8 cellular contexts compared by ENCODE assay signal in genomic region chr6:157764346-157765068, GRCh38. TPM values are rescaled to one million over a fixed set of nuclear protein-coding genes. Genes with fewer than 3 reads are reported as not detected.
DNase-seq lines count a peak whose midpoint lies in the region; ATAC-seq, FAIRE-seq and TF ChIP-seq lines count a peak whose summit lies in the region.

No MANE protein-coding gene starts in this region.

- in situ Hi-C loops in KBM-7 (cut with MboI; ENCODE audit: low pct_unique_long_range_greater_than_20kb, low sequenced_read_pairs): loop anchor here (10.0 kb wide), 1 partner anchor 110 kb away; no protein-coding TSS in a partner anchor

- CTCF ChIA-PET in CD8-positive, alpha-beta memory T cell (lab: Charles Lee): interaction anchor here (1.2 to 11.4 kb wide), 5 partner anchors 8 to 308 kb away, joined by 3 to 157 read pairs (median 7); no protein-coding TSS in a partner anchor

- intact Hi-C loops in left colon (cut with DNase I, micrococcal nuclease): loop anchor here in 1 of 2 donors (10.0 kb wide), 1 partner anchor 300 kb away; no protein-coding TSS in a partner anchor

- peak overlapping the region; percentile 47 to 90 (median 80) for H3K4me3 Mint-ChIP-seq in CD8-positive, alpha-beta memory T cell

- POLR2A ChIA-PET in CD8-positive, alpha-beta memory T cell (lab: Charles Lee): no interaction called here

- H3K4me1 ChIP-seq in CD8-positive, alpha-beta memory T cell (ENCODE audit: insufficient read depth, low read length): peaks cover 66% of the 10 kb centered on the region

- peak overlapping the region; percentile 23 for H3K4me3 ChIP-seq in CD8-positive, alpha-beta memory T cell (ENCODE audit: low read length)
- no peak overlapping the region for H3K4me3 ChIP-seq in bronchial epithelial cell (ENCODE audit: low read depth, low read length)

- ATAC-seq in GM21619 (IDR thresholded peaks at IDR 0.05; ENCODE audit: unreplicated experiment): peak; percentile 51
- ATAC-seq in left colon: peak; percentile 68

- H3K4me1 Mint-ChIP-seq in CD8-positive, alpha-beta memory T cell: peaks cover 46 to 66% (median 66%) of the 10 kb centered on the region in 3 donors

- no peaks in the 10 kb centered on the region for H3K9me3 ChIP-seq in CD8-positive, alpha-beta memory T cell (ENCODE audit: low read length)

- no peaks in the 10 kb centered on the region for H3K9me3 Mint-ChIP-seq in CD8-positive, alpha-beta memory T cell

- no peaks in the 10 kb centered on the region for H3K27me3 ChIP-seq in CD8-positive, alpha-beta memory T cell (ENCODE audit: insufficient read depth, low read length, poor library complexity, severe bottlenecking)
- H3K27me3 ChIP-seq in bronchial epithelial cell (ENCODE audit: control insufficient read depth, insufficient read depth, low read length): no peaks in the 10 kb centered on the region

- H3K36me3 ChIP-seq in CD8-positive, alpha-beta memory T cell (ENCODE audit: insufficient read depth, low read length): no peaks in the 10 kb centered on the region
- no peaks in the 10 kb centered on the region for H3K36me3 ChIP-seq in bronchial epithelial cell (ENCODE audit: control insufficient read depth, insufficient read depth, low read length)

- FAIRE-seq in bronchial epithelial cell (lab: Jason Lieb, UNC): no peak

- H3K27me3 Mint-ChIP-seq in CD8-positive, alpha-beta memory T cell: peaks cover 1 to 7% of the 10 kb centered on the region in 2 donors

- peaks cover 0 to 1% (median 0%) of the 10 kb centered on the region in 3 donors for H3K36me3 Mint-ChIP-seq in CD8-positive, alpha-beta memory T cell

- peak overlapping the region; percentile 78 to 95 (median 90) for H3K27ac Mint-ChIP-seq in CD8-positive, alpha-beta memory T cell

- H3K27ac ChIP-seq in CD8-positive, alpha-beta memory T cell (ENCODE audit: low read depth, low read length): no peak overlapping the region

- peak; percentile 72 to 94 (median 86) for DNase-seq in CD8-positive, alpha-beta memory T cell
- DNase-seq in KBM-7: peak; percentile 96
- peak; percentile 28 to 49 (median 45) for DNase-seq in activated CD4-positive, CD25-positive, alpha-beta regulatory T cell (lab: John Stamatoyannopoulos, UW)
- peak; percentile 100 for DNase-seq in bronchial epithelial cell (ENCODE audit: low read depth)
- peak; percentile 77 to 89 for DNase-seq in left colon
- DNase-seq in stimulated activated CD4-positive, alpha-beta T cell treated with anti-CD3 and anti-CD28 coated beads, Interleukin-1b, Interleukin-23, amount 100 ng/mL, for 4 hours (ENCODE audit: low read depth in 2 of 2): peak; percentile 63 to 67
- DNase-seq in NCI-H345 treated with DMSO at 0.1 percent for 48 hours (lab: John Stamatoyannopoulos, UW; ENCODE audit: unreplicated experiment): no peak

- TF ChIP-seq CTCF in bronchial epithelial cell (IDR thresholded peaks at IDR 0.05; ENCODE audit: insufficient read depth, low read length, severe bottlenecking): no peak

RNA-seq across cellular contexts. Expression of gene SNX9, which starts 58.5 kb away (rescaled TPM):
- 10 to 100 TPM; 60.3 to 60.5 TPM for total RNA-seq in CD8-positive, alpha-beta memory T cell
- 11.9 TPM for polyA plus RNA-seq in CD8-positive, alpha-beta memory T cell
- total RNA-seq in bronchial epithelial cell (25.5 and 26.6 TPM in 2 replicates), left colon (10 to 100 TPM; 53.6 to 75.4 TPM)
